ENCODE assay signal across 17 cellular contexts in genomic region chr9:135221951-135222631, GRCh38.
DNase-seq lines count a peak whose midpoint lies in the region; ATAC-seq and TF ChIP-seq lines count a peak whose summit lies in the region.
"Had no signal": no experiment of that assay in that cellular context is flagged by ENCODE, and none has a peak within 500 bp of the region (broad histone marks: within the 10 kb centered on the region; RNA-seq: fewer than 3 reads in every experiment).

No MANE protein-coding gene starts in this region.

- no peak for TF ChIP-seq RAD21 in HCT116 (IDR thresholded peaks at IDR 0.05; ENCODE audit: low read depth)
- no peak for TF ChIP-seq RAD21 in neural cell (conservative IDR thresholded peaks at IDR 0.05)

- H3K79me2 ChIP-seq in HCT116 (ENCODE audit: insufficient read depth, low read length), result no peaks in the 10 kb centered on the region
- no peaks in the 10 kb centered on the region for H3K79me2 ChIP-seq in neural cell (replicated peaks; ENCODE audit: insufficient read depth, low read length)

- BruUV-seq in HCT116 (replicated peaks; lab: Mats Ljungman, UMichigan), result no TSS peak

- H3K4me3 Mint-ChIP-seq in chondrocyte (ENCODE audit: unreplicated experiment), result no peak overlapping the region

- no peaks in the 10 kb centered on the region for H3K4me1 ChIP-seq in HCT116 (ENCODE audit: control insufficient read depth in 1 of 2, insufficient read depth in 2 of 2, low read length in 2 of 2)

- H3K9me2 ChIP-seq in HCT116 (ENCODE audit: insufficient read depth) (no peaks in the 10 kb centered on the region), neural cell (ENCODE audit: insufficient read depth, low read length) (no peaks in the 10 kb centered on the region)

- no peak overlapping the region for H3K4me3 ChIP-seq in HCT116 (replicated peaks in 1 of 2; ENCODE audit: low read depth in 1 of 2, low read length in 2 of 2)
- no peak overlapping the region for H3K4me3 ChIP-seq in neural cell (ENCODE audit: low read length)
- H3K4me3 ChIP-seq: ovary had no signal

- H3K9me3 ChIP-seq in HCT116 (ENCODE audit: control insufficient read depth in 1 of 2, insufficient read depth in 1 of 2, low read depth in 1 of 2, low read length in 2 of 2) (peaks cover 0 to 5% of the 10 kb centered on the region in 2 experiments; a peak in 1 of 4 replicates), neural cell (ENCODE audit: low read length) (no peaks in the 10 kb centered on the region)
- H3K9me3 ChIP-seq: ovary had no signal

- H3K27me3 ChIP-seq in HCT116 (ENCODE audit: insufficient read depth, low read length), result peaks cover 6% of the 10 kb centered on the region; the same call in 1 of the 2 replicates
- no peaks in the 10 kb centered on the region for H3K27me3 ChIP-seq in neural cell (ENCODE audit: insufficient read depth, low read depth, low read length)
- H3K27me3 ChIP-seq: ovary had no signal

- TF ChIP-seq EP300 in neural cell (conservative IDR thresholded peaks at IDR 0.05; ENCODE audit: poor library complexity, severe bottlenecking), result no peak

- POLR2A ChIA-PET in HCT116 (lab: Charles Lee), result no interaction called here

- TF ChIP-seq POLR2A in HCT116 (IDR thresholded peaks at IDR 0.05; ENCODE audit: borderline replicate concordance, extremely low read depth, insufficient read depth, insufficient read length), result no peak

- no peaks in the 10 kb centered on the region for H3K4me1 Mint-ChIP-seq in chondrocyte (ENCODE audit: low read depth)

- H4K20me1 ChIP-seq in HCT116 (ENCODE audit: insufficient read depth), result no peaks in the 10 kb centered on the region
- H4K20me1 ChIP-seq in neural cell (ENCODE audit: insufficient read depth), result no peaks in the 10 kb centered on the region

- no peak overlapping the region for H3K9ac ChIP-seq in HCT116 (ENCODE audit: low read length)
- peak overlapping the region; percentile 17 for H3K9ac ChIP-seq in neural cell (ENCODE audit: low read length)

- H3K4me2 ChIP-seq in HCT116 (ENCODE audit: low read length) (no peak overlapping the region), neural cell (ENCODE audit: low read length) (no peak overlapping the region)

- ATAC-seq in HCT116 (peak; percentile 78), HG02678 (IDR thresholded peaks at IDR 0.05; ENCODE audit: unreplicated experiment) (no peak), HG03354 (IDR thresholded peaks at IDR 0.05; ENCODE audit: poor library complexity, severe bottlenecking, unreplicated experiment) (no peak)

- H2AFZ ChIP-seq in HCT116 (ENCODE audit: low read depth, low read length, poor library complexity, severe bottlenecking) (no peak overlapping the region), neural cell (ENCODE audit: low read depth, low read length) (no peak overlapping the region)

- H3K27me3 Mint-ChIP-seq in chondrocyte (ENCODE audit: low read depth), result peaks cover 20% of the 10 kb centered on the region

- H3K9me3 Mint-ChIP-seq in chondrocyte (ENCODE audit: low read depth), result no peaks in the 10 kb centered on the region

- no peak overlapping the region for H3K27ac ChIP-seq in HCT116 (ENCODE audit: low read depth, low read length)
- peak overlapping the region; percentile 53 for H3K27ac ChIP-seq in neural cell (ENCODE audit: low read length)
- H3K27ac ChIP-seq: C4-2B, ovary had no signal

- no peaks in the 10 kb centered on the region for H3F3A ChIP-seq in neural cell (ENCODE audit: insufficient read depth, low read length, poor library complexity, severe bottlenecking)

- no peak overlapping the region for H3K27ac Mint-ChIP-seq in chondrocyte (ENCODE audit: unreplicated experiment)

- H3K36me3 ChIP-seq in HCT116 (ENCODE audit: control insufficient read depth in 1 of 2, insufficient read depth in 2 of 2, low read length in 2 of 2), result no peaks in the 10 kb centered on the region
- no peaks in the 10 kb centered on the region for H3K36me3 ChIP-seq in neural cell (ENCODE audit: insufficient read depth, low read length)
- H3K36me3 ChIP-seq: ovary had no signal

- intact Hi-C loops in HCT116 (cut with micrococcal nuclease), result no loop called here

- TF ChIP-seq CTCF in HCT116 (IDR thresholded peaks at IDR 0.05 in 2 of 3, conservative IDR thresholded peaks at IDR 0.05 in 1 of 3; ENCODE audit: borderline replicate concordance in 1 of 3, insufficient read depth in 1 of 3, low read depth in 2 of 3, low read length in 2 of 3) (peak in 2 of 3 experiments; percentile 29 to 34; a peak in 4 of 6 replicates), chondrocyte (IDR thresholded peaks at IDR 0.05) (peak; percentile 17), neural cell (IDR thresholded peaks at IDR 0.05; ENCODE audit: poor library complexity, severe bottlenecking) (peak; percentile 36)

- CTCF ChIA-PET in HCT116 (lab: Charles Lee), result no interaction called here

- RAD21 ChIA-PET in HCT116 (lab: Charles Lee; ENCODE audit: low non-redundant PET in 1 of 2, low total read pairs in 2 of 2, uncharacterized antibody in 2 of 2, unreplicated experiment in 2 of 2), result no interaction called here

- DNase-seq in DMS79 (lab: John Stamatoyannopoulos, UW) (peak; percentile 50), HCT116 (ENCODE audit: low read depth, low spot score) (no peak), chondrocyte (ENCODE audit: low spot score) (peak; percentile 71), NCI-H2081 treated with DMSO at 0.1 percent for 48 hours (lab: John Stamatoyannopoulos, UW) (no peak), NCI-H2081 (lab: John Stamatoyannopoulos, UW) (no peak)
- DNase-seq: amniotic stem cell, DND-41, foreskin melanocyte, NCI-H1694 treated with DMSO at 0.1 percent for 48 hours, NCI-H774, SIG-M5, substantia nigra had no signal

- no peaks in the 10 kb centered on the region for H3K36me3 Mint-ChIP-seq in chondrocyte (ENCODE audit: low read depth)

TF ChIP-seq in HCT116, 20 proteins besides CTCF, POLR2A, EP300 and RAD21 (continues in another document):
- no peak for TF ChIP-seq POLR2AphosphoS5 (IDR thresholded peaks at IDR 0.05; ENCODE audit: low read depth, low read length)
- TF ChIP-seq JUND (IDR thresholded peaks at IDR 0.05), result no peak
- TF ChIP-seq CBX3 (IDR thresholded peaks at IDR 0.05; ENCODE audit: low read depth), result no peak
- no peak for TF ChIP-seq FOSL1 (IDR thresholded peaks at IDR 0.05; ENCODE audit: low read depth)
- no peak for TF ChIP-seq YY1 (IDR thresholded peaks at IDR 0.05; ENCODE audit: extremely low read depth, insufficient replicate concordance, low read depth, low read length)
- TF ChIP-seq SP1 (IDR thresholded peaks at IDR 0.05; ENCODE audit: low read depth), result no peak
- no peak for TF ChIP-seq CEBPB (IDR thresholded peaks at IDR 0.05; ENCODE audit: low read depth)

TF ChIP-seq in neural cell, 6 proteins besides CTCF, POLR2A, EP300 and RAD21:
- TF ChIP-seq MXI1 (conservative IDR thresholded peaks at IDR 0.05; ENCODE audit: poor library complexity, severe bottlenecking) (no peak), REST (IDR thresholded peaks at IDR 0.05; ENCODE audit: borderline replicate concordance) (no peak), EZH2 (IDR thresholded peaks at IDR 0.05; ENCODE audit: borderline replicate concordance, insufficient read depth, low read length, poor library complexity, severe bottlenecking) (no peak), SMC3 (conservative IDR thresholded peaks at IDR 0.05; ENCODE audit: poor library complexity) (no peak), POLR2AphosphoS5 (IDR thresholded peaks at IDR 0.05) (no peak)

Comparison
In these comparisons a context has a peak if more than half of its experiments do, and no peak if none do; other contexts are left out.
1. DNase-seq: peak in DMS79 (single experiment) and chondrocyte (single experiment); none in HCT116 (single experiment), NCI-H2081 treated with DMSO at 0.1 percent for 48 hours (single experiment) and NCI-H2081 (0 of 2).
2. Peak in every context shown above with its lines, with median percentiles within 50 percentile points of each other: CTCF ChIP-seq.